ENCODE assay signal across 1 cellular context in genomic region chr12:49110191-49111155, GRCh38.
TF ChIP-seq lines count a peak whose summit lies in the region.

Gene LMBR1L (minus strand): TSS chr12:49110847. CDS start chr12:49110555, 292 bp downstream.

TF ChIP-seq in SK-N-SH, 30 proteins besides CTCF, POLR2A, EP300 and RAD21 (continued from another document):
- TF ChIP-seq IRF3 (IDR thresholded peaks at IDR 0.05; ENCODE audit: low read depth, low read length) = no peak; the same call in 1 of the 2 replicates
- TF ChIP-seq PBX3 (IDR thresholded peaks at IDR 0.05) = peak; percentile 99
- TF ChIP-seq FOSL2 (IDR thresholded peaks at IDR 0.05; ENCODE audit: borderline replicate concordance, low read depth) = no peak
- no peak for TF ChIP-seq RXRA (IDR thresholded peaks at IDR 0.05; ENCODE audit: borderline replicate concordance, low read depth)
- TF ChIP-seq NRF1 (IDR thresholded peaks at IDR 0.05; ENCODE audit: low read depth, low read length) = no peak
- no peak for TF ChIP-seq JUND (IDR thresholded peaks at IDR 0.05)
- no peak for TF ChIP-seq EZH2phosphoT487 (IDR thresholded peaks at IDR 0.05; ENCODE audit: borderline replicate concordance, low read depth)
- no peak for TF ChIP-seq FOXJ3 (CRISPR knock-in tag; IDR thresholded peaks at IDR 0.05)
- no peak for TF ChIP-seq GABPA (IDR thresholded peaks at IDR 0.05; ENCODE audit: low read depth)
- peak; percentile 78 for TF ChIP-seq CHD2 (IDR thresholded peaks at IDR 0.05; ENCODE audit: low read length, partially characterized antibody)
- TF ChIP-seq MAX (IDR thresholded peaks at IDR 0.05; ENCODE audit: low read depth) = peak; percentile 85
- TF ChIP-seq MXI1 (IDR thresholded peaks at IDR 0.05; ENCODE audit: low read depth, low read length) = peak; percentile 86; the same call in 1 of the 2 replicates
- TF ChIP-seq SMC3 (IDR thresholded peaks at IDR 0.05; ENCODE audit: low read depth, low read length) = no peak
- no peak for TF ChIP-seq YY1 (IDR thresholded peaks at IDR 0.05; ENCODE audit: low read depth)
- TF ChIP-seq GATA2 (CRISPR knock-in tag; IDR thresholded peaks at IDR 0.05) = peak; percentile 71; the same call in 1 of the 2 replicates
